Comparison of ENCODE assay signal across 19 cellular contexts in genomic region chr5:144102979-144103378, GRCh38.
A peak's percentile ranks its signal among the peaks of the same experiment; 100 is the strongest.
DNase-seq lines count a peak whose midpoint lies in the region; ATAC-seq and TF ChIP-seq lines count a peak whose summit lies in the region.
"Had no signal": no experiment of that assay in that cellular context is flagged by ENCODE, and none has a peak within 500 bp of the region (broad histone marks: within the 10 kb centered on the region; RNA-seq: fewer than 3 reads in every experiment).

No MANE protein-coding gene starts in this region.

- H3K4me3 ChIP-seq in GM23338 (no peak overlapping the region), KMS-11 (IDR thresholded peaks at IDR 0.05; ENCODE audit: insufficient read depth, low read depth, low read length) (no peak overlapping the region), PC-3 (ENCODE audit: low read length) (no peak overlapping the region)
- H3K4me3 ChIP-seq: A549; BLaER1 treated with 17β-estradiol and CSF1 and Interleukin-3, amounts not matched to agents 10 nM and 100 nM had no signal

- no TSS peak for BruUV-seq in PC-3 (replicated peaks; lab: Mats Ljungman, UMichigan)

- no peaks in the 10 kb centered on the region for H3K9me3 ChIP-seq in PC-3 (ENCODE audit: low read length)
- H3K9me3 ChIP-seq: A549, BE2C had no signal

- no peak overlapping the region for H3K27ac Mint-ChIP-seq in GM23338
- H3K27ac Mint-ChIP-seq: CD14-positive monocyte; CD4-positive, alpha-beta T cell had no signal

- ATAC-seq in GM23338 (no peak), PC-3 (no peak), GM21717 (IDR thresholded peaks at IDR 0.05; ENCODE audit: unreplicated experiment) (no peak)
- ATAC-seq: A549 had no signal

- H3K4me1 Mint-ChIP-seq in GM23338 = peaks cover 4% of the 10 kb centered on the region; the same call in 1 of the 3 replicates
- H3K4me1 Mint-ChIP-seq: CD14-positive monocyte; CD8-positive, alpha-beta memory T cell had no signal

- H3K36me3 Mint-ChIP-seq in GM23338 (ENCODE audit: low read depth) = no peaks in the 10 kb centered on the region
- H3K36me3 Mint-ChIP-seq: CD14-positive monocyte; CD8-positive, alpha-beta memory T cell had no signal

- H3K4me1 ChIP-seq in GM23338 (ENCODE audit: insufficient read depth) (peaks cover 8% of the 10 kb centered on the region; the same call in 1 of the 2 replicates), KMS-11 (ENCODE audit: low read depth, poor library complexity, severe bottlenecking) (peaks cover 66% of the 10 kb centered on the region), PC-3 (ENCODE audit: insufficient read depth, low read length) (peaks cover 38% of the 10 kb centered on the region)
- H3K4me1 ChIP-seq: A549; BE2C; BLaER1 treated with 17β-estradiol and CSF1 and Interleukin-3, amounts not matched to agents 10 nM and 100 nM had no signal

- intact Hi-C loops in PC-3 (cut with micrococcal nuclease) = no loop called here

- no peaks in the 10 kb centered on the region for H3K27me3 ChIP-seq in GM23338 (ENCODE audit: insufficient read depth)
- no peaks in the 10 kb centered on the region for H3K27me3 ChIP-seq in KMS-11 (ENCODE audit: insufficient read depth, low read depth)
- H3K27me3 ChIP-seq in PC-3 (ENCODE audit: low read length) = no peaks in the 10 kb centered on the region
- H3K27me3 ChIP-seq: BE2C; BLaER1 treated with 17β-estradiol and CSF1 and Interleukin-3, amounts not matched to agents 10 nM and 100 nM had no signal

- no peaks in the 10 kb centered on the region for H3K79me2 ChIP-seq in GM23338 (replicated peaks; ENCODE audit: insufficient read depth)
- H3K79me2 ChIP-seq in KMS-11 (ENCODE audit: insufficient read depth, low read depth) = no peaks in the 10 kb centered on the region
- no peaks in the 10 kb centered on the region for H3K79me2 ChIP-seq in PC-3 (ENCODE audit: low read length)

- H3K36me3 ChIP-seq in GM23338 (ENCODE audit: insufficient read depth) = no peaks in the 10 kb centered on the region
- no peaks in the 10 kb centered on the region for H3K36me3 ChIP-seq in KMS-11 (ENCODE audit: insufficient read depth)
- H3K36me3 ChIP-seq in PC-3 (ENCODE audit: low read depth, low read length) = no peaks in the 10 kb centered on the region
- H3K36me3 ChIP-seq: BE2C; BLaER1 treated with 17β-estradiol and CSF1 and Interleukin-3, amounts not matched to agents 10 nM and 100 nM had no signal

- H3K27ac ChIP-seq in GM23338 (ENCODE audit: low read depth) (no peak overlapping the region), KMS-11 (peak overlapping the region; percentile 78), PC-3 (ENCODE audit: low read length) (peak overlapping the region; percentile 95; the same call in 1 of the 2 replicates)
- H3K27ac ChIP-seq: A549; BLaER1 treated with 17β-estradiol and CSF1 and Interleukin-3, amounts not matched to agents 10 nM and 100 nM had no signal

- H4K20me1 ChIP-seq in GM23338 (replicated peaks; ENCODE audit: insufficient read depth) = no peaks in the 10 kb centered on the region
- H4K20me1 ChIP-seq in KMS-11 (ENCODE audit: insufficient read depth) = no peaks in the 10 kb centered on the region
- H4K20me1 ChIP-seq in PC-3 (ENCODE audit: low read length) = no peaks in the 10 kb centered on the region
- H4K20me1 ChIP-seq: BLaER1 treated with 17β-estradiol and CSF1 and Interleukin-3, amounts not matched to agents 10 nM and 100 nM had no signal

- no peaks in the 10 kb centered on the region for H3K27me3 Mint-ChIP-seq in GM23338 (ENCODE audit: insufficient read depth, low read depth, poor library complexity)
- H3K27me3 Mint-ChIP-seq: CD4-positive, alpha-beta T cell had no signal

- POLR2A ChIA-PET in PC-3 (lab: Charles Lee; ENCODE audit: unreplicated experiment) = no interaction called here

- no peaks in the 10 kb centered on the region; the same call in 2 of the 3 replicates for H3K9me3 Mint-ChIP-seq in GM23338
- H3K9me3 Mint-ChIP-seq: CD4-positive, alpha-beta T cell had no signal

- H2AFZ ChIP-seq in GM23338 (peak overlapping the region; percentile 69; the same call in 1 of the 2 replicates), KMS-11 (ENCODE audit: low read depth) (no peak overlapping the region), PC-3 (ENCODE audit: low read length) (no peak overlapping the region)

- TF ChIP-seq CTCF in GM23338 (conservative IDR thresholded peaks at IDR 0.05; ENCODE audit: low read depth in 2 of 2) (no peak), KMS-11 (conservative IDR thresholded peaks at IDR 0.05; ENCODE audit: low read depth, low read length) (no peak), PC-3 (conservative IDR thresholded peaks at IDR 0.05; ENCODE audit: low read depth, low read length) (no peak)

- no peaks in the 10 kb centered on the region for H3F3A ChIP-seq in GM23338 (replicated peaks; ENCODE audit: low read depth)
- H3F3A ChIP-seq in PC-3 (ENCODE audit: low read length, unreplicated experiment) = peaks cover 5% of the 10 kb centered on the region

- no peak for DNase-seq in GM23338 (ENCODE audit: low spot score)
- no peak for DNase-seq in PC-3
- DNase-seq in stimulated activated CD4-positive, alpha-beta T cell treated with anti-CD3 and anti-CD28 coated beads, Interleukin-2, amount 100 ng/mL, for 24 hours = no peak
- no peak for DNase-seq in GF-D8 (lab: John Stamatoyannopoulos, UW)
- DNase-seq: 8988T; ACHN; AML-193; BE2C; CD4-positive, alpha-beta T cell; CD8-positive, alpha-beta memory T cell; DMS 273 treated with DMSO at 0.1 percent for 48 hours; DMS79 treated with DMSO at 0.1 percent for 48 hours; GOT3; HCEC 1CT had no signal

- H3K4me3 Mint-ChIP-seq in GM23338 = no peak overlapping the region
- H3K4me3 Mint-ChIP-seq: CD14-positive monocyte; CD4-positive, alpha-beta T cell; CD8-positive, alpha-beta memory T cell had no signal

- peak overlapping the region; percentile 17; the same call in 1 of the 2 replicates for H3K9ac ChIP-seq in KMS-11
- H3K9ac ChIP-seq in PC-3 (ENCODE audit: low read length) = no peak overlapping the region
- H3K9ac ChIP-seq: BLaER1 treated with 17β-estradiol and CSF1 and Interleukin-3, amounts not matched to agents 10 nM and 100 nM had no signal

- CTCF ChIA-PET in PC-3 (lab: Charles Lee) = no interaction called here

- H3K4me2 ChIP-seq in GM23338 (no peak overlapping the region), KMS-11 (peak overlapping the region; percentile 42), PC-3 (ENCODE audit: low read length) (0 out of 2 replicates have a peak overlapping the region, but pooled peaks have one; percentile 72)
- H3K4me2 ChIP-seq: A549; BLaER1 treated with 17β-estradiol and CSF1 and Interleukin-3, amounts not matched to agents 10 nM and 100 nM had no signal

- H3K9me2 ChIP-seq in GM23338 (ENCODE audit: insufficient read depth) (no peaks in the 10 kb centered on the region), PC-3 (replicated peaks; ENCODE audit: low read length) (no peaks in the 10 kb centered on the region)

TF ChIP-seq in GM23338, 12 proteins besides CTCF, POLR2A, EP300 and RAD21 (continues in another document):
- no peak for TF ChIP-seq ZNF462 (CRISPR knock-in tag; IDR thresholded peaks at IDR 0.05)
